Comparison of ENCODE assay signal across 31 cellular contexts in genomic region chr1:227245613-227246320, GRCh38.
DNase-seq lines count a peak whose midpoint lies in the region; ATAC-seq, FAIRE-seq and TF ChIP-seq lines count a peak whose summit lies in the region.
"Had no signal": no experiment of that assay in that cellular context is flagged by ENCODE, and none has a peak within 500 bp of the region (broad histone marks: within the 10 kb centered on the region; RNA-seq: fewer than 3 reads in every experiment).

No MANE protein-coding gene starts in this region.

- H3K27ac Mint-ChIP-seq in Caco-2 (ENCODE audit: unreplicated experiment), result peak overlapping the region; percentile 73
- H3K27ac Mint-ChIP-seq: activated CD4-positive, alpha-beta memory T cell treated with anti-CD3 and anti-CD28 coated beads, Interleukin-2, amount 10 ng/mL, durations not matched to agents 7 days and 5 days; activated naive CD4-positive, alpha-beta T cell treated with anti-CD3 and anti-CD28 coated beads, Interleukin-2, amount 10 ng/mL, durations not matched to agents 7 days and 5 days; activated T-helper 1 cell treated with anti-CD3 and anti-CD28 coated beads, Interleukin-12 subunit alpha, Interleukin-12 subunit beta, Interleukin-2, Interleukin-4 antibody, amounts not matched to agents 30 ng/mL and 10 ng/mL and 1 ng/mL, durations not matched to agents 14 hours and 24 hours and 36 hours; GM23338; HFFc6; natural killer cell; stimulated activated naive B cell treated with anti-CD40 and anti-IgM and Interleukin-4, amounts not matched to agents 10 μg/mL and 1 μg/mL and 100 μg/mL, for 72 hours had no signal

- peak overlapping the region; percentile 78 for H2BK12ac ChIP-seq in trophoblast cell (ENCODE audit: low read length)

- in situ Hi-C loops in mammary epithelial cell (cut with MboI; ENCODE audit: low sequenced_read_pairs in 2 of 2), result loop anchor here in 1 of 2 donors (25.0 kb wide), 1 partner anchor 192 kb away; no protein-coding TSS in a partner anchor

- POLR2A ChIA-PET in Caco-2 (lab: Charles Lee), result no interaction called here

- H3K9me3 ChIP-seq in Caco-2 (0 out of 2 replicates have a peak, but pooled peaks cover 4% of the 10 kb centered on the region), mammary epithelial cell (replicated peaks; ENCODE audit: insufficient read depth, low read length) (no peaks in the 10 kb centered on the region), trophoblast cell (ENCODE audit: insufficient read depth, low read depth, low read length) (no peaks in the 10 kb centered on the region), esophagus muscularis mucosa (no peaks in the 10 kb centered on the region)
- H3K9me3 ChIP-seq: adrenal gland, lower lobe of right lung, suprapubic skin had no signal

- H4K20me1 ChIP-seq in mammary epithelial cell (ENCODE audit: insufficient read depth, low read length), result no peaks in the 10 kb centered on the region

- no peak overlapping the region for H3K4me3 Mint-ChIP-seq in Caco-2 (ENCODE audit: unreplicated experiment)
- H3K4me3 Mint-ChIP-seq: activated CD4-positive, alpha-beta memory T cell treated with anti-CD3 and anti-CD28 coated beads, Interleukin-2, amount 10 ng/mL, durations not matched to agents 7 days and 5 days; activated naive CD4-positive, alpha-beta T cell treated with anti-CD3 and anti-CD28 coated beads, Interleukin-2, amount 10 ng/mL, durations not matched to agents 7 days and 5 days; activated T-helper 1 cell treated with anti-CD3 and anti-CD28 coated beads, Interleukin-12 subunit alpha, Interleukin-12 subunit beta, Interleukin-2, Interleukin-4 antibody, amounts not matched to agents 30 ng/mL and 10 ng/mL and 1 ng/mL, durations not matched to agents 14 hours and 24 hours and 36 hours; GM23338; HFFc6; natural killer cell; stimulated activated naive B cell treated with anti-CD40 and anti-IgM and Interleukin-4, amounts not matched to agents 10 μg/mL and 1 μg/mL and 100 μg/mL, for 72 hours had no signal

- TF ChIP-seq CTCF in Caco-2 (IDR thresholded peaks at IDR 0.05; ENCODE audit: insufficient read depth in 1 of 2, low read depth in 1 of 2, low read length in 1 of 2, severe bottlenecking in 1 of 2, unreplicated experiment in 1 of 2), result no peak
- TF ChIP-seq CTCF in mammary epithelial cell (conservative IDR thresholded peaks at IDR 0.05 in 1 of 2, IDR thresholded peaks at IDR 0.05 in 1 of 2; ENCODE audit: extremely low read depth in 1 of 2, insufficient read depth in 1 of 2, low read depth in 1 of 2, low read length in 2 of 2), result peak in 1 of 2 donors; percentile 20
- TF ChIP-seq CTCF in esophagus muscularis mucosa (IDR thresholded peaks at IDR 0.05), result no peak

- peak; percentile 73 to 93 for ATAC-seq in left cardiac atrium
- no peak for ATAC-seq in HG03097 (IDR thresholded peaks at IDR 0.05; ENCODE audit: low FRiP score, unreplicated experiment)
- no peak for ATAC-seq in HG02610 (IDR thresholded peaks at IDR 0.05; ENCODE audit: unreplicated experiment)
- ATAC-seq: lower lobe of right lung; natural killer cell; Panc1; stimulated activated naive B cell treated with anti-CD40 and anti-IgM and Interleukin-4, amounts not matched to agents 10 μg/mL and 1 μg/mL and 100 μg/mL, for 72 hours had no signal

- BruUV-seq in Caco-2 (replicated peaks; lab: Mats Ljungman, UMichigan), result no TSS peak
- no TSS peak for BruUV-seq in mammary epithelial cell (replicated peaks; lab: Mats Ljungman, UMichigan)

- H3K27me3 ChIP-seq in Caco-2 (replicated peaks; ENCODE audit: control insufficient read depth, insufficient read depth, low read length) (no peaks in the 10 kb centered on the region), mammary epithelial cell (ENCODE audit: insufficient read depth, low read length) (no peaks in the 10 kb centered on the region), trophoblast cell (ENCODE audit: insufficient read depth, low read length) (no peaks in the 10 kb centered on the region), esophagus muscularis mucosa (no peaks in the 10 kb centered on the region)
- H3K27me3 ChIP-seq: adrenal gland, suprapubic skin had no signal

- WGBS in mammary epithelial cell (ENCODE audit: low coverage, missing lambda C conversion rate), result 50% methylated on average over 2 of the region's 6 CpGs
- WGBS in trophoblast cell (ENCODE audit: extremely low coverage, insufficient coverage, insufficient read length), result no CpG with 5 or more reads among the region's 6 CpGs
- WGBS in esophagus muscularis mucosa, result 94% methylated on average over 6 of the region's 6 CpGs

- H3K18ac ChIP-seq in trophoblast cell (ENCODE audit: low read length), result peak overlapping the region; percentile 89

- H3K9ac ChIP-seq in mammary epithelial cell (ENCODE audit: insufficient read depth, low read length), result no peak overlapping the region
- no peak overlapping the region for H3K9ac ChIP-seq in trophoblast cell (ENCODE audit: low read length)
- H3K9ac ChIP-seq: KMS-11 had no signal

- peak overlapping the region; percentile 53 for H2AK5ac ChIP-seq in trophoblast cell (ENCODE audit: low read length)

- H4K12ac ChIP-seq in trophoblast cell (ENCODE audit: low read depth, low read length), result peak overlapping the region; percentile 50

- H3K4ac ChIP-seq in trophoblast cell (ENCODE audit: low read depth, low read length), result peak overlapping the region; percentile 59

- H3K4me1 Mint-ChIP-seq in Caco-2 (ENCODE audit: low read depth, unreplicated experiment), result peaks cover 43% of the 10 kb centered on the region
- H3K4me1 Mint-ChIP-seq: activated CD4-positive, alpha-beta memory T cell treated with anti-CD3 and anti-CD28 coated beads, Interleukin-2, amount 10 ng/mL, durations not matched to agents 7 days and 5 days; activated naive CD4-positive, alpha-beta T cell treated with anti-CD3 and anti-CD28 coated beads, Interleukin-2, amount 10 ng/mL, durations not matched to agents 7 days and 5 days; natural killer cell; stimulated activated naive B cell treated with anti-CD40 and anti-IgM and Interleukin-4, amounts not matched to agents 10 μg/mL and 1 μg/mL and 100 μg/mL, for 72 hours had no signal

- TF ChIP-seq EP300 in esophagus muscularis mucosa (IDR thresholded peaks at IDR 0.05), result no peak

- no peaks in the 10 kb centered on the region for H3K27me3 Mint-ChIP-seq in Caco-2 (ENCODE audit: insufficient read depth, unreplicated experiment)

- CTCF ChIA-PET in Caco-2 (lab: Charles Lee) (no interaction called here), mammary epithelial cell (lab: Charles Lee; ENCODE audit: low non-redundant PET) (no interaction called here)

- FAIRE-seq in GM12892 (lab: Jason Lieb, UNC), result no peak
- FAIRE-seq: A204.1, G401.6 had no signal

- H4K8ac ChIP-seq in trophoblast cell (ENCODE audit: low read depth, low read length), result no peak overlapping the region

- peak overlapping the region; percentile 82 for H4K91ac ChIP-seq in trophoblast cell (ENCODE audit: low read depth, low read length)

- H2BK120ac ChIP-seq in trophoblast cell (ENCODE audit: insufficient read depth, low read length, poor library complexity), result peak overlapping the region; percentile 77

- peaks cover 8% of the 10 kb centered on the region for H3K79me1 ChIP-seq in trophoblast cell (ENCODE audit: low read length)

- H3K36me3 ChIP-seq in Caco-2 (ENCODE audit: control insufficient read depth, insufficient read depth, low read length) (no peaks in the 10 kb centered on the region), mammary epithelial cell (ENCODE audit: insufficient read depth, low read length) (no peaks in the 10 kb centered on the region), trophoblast cell (ENCODE audit: control insufficient read depth in 1 of 2, insufficient read depth in 2 of 2, low read length in 2 of 2) (no peaks in the 10 kb centered on the region), esophagus muscularis mucosa (no peaks in the 10 kb centered on the region)
- H3K36me3 ChIP-seq: adrenal gland, lower lobe of right lung, suprapubic skin had no signal

- intact Hi-C loops in Caco-2 (cut with micrococcal nuclease; ENCODE audit: unreplicated experiment), result no loop called here
- intact Hi-C loops in mammary epithelial cell (cut with micrococcal nuclease), result no loop called here
- intact Hi-C loops in left cardiac atrium (cut with DNase I), result no loop called here
- intact Hi-C loops in esophagus muscularis mucosa (cut with DNase I), result loop anchor here (2.0 kb wide), 1 partner anchor 19 kb away; no protein-coding TSS in a partner anchor

- H3K27ac ChIP-seq in mammary epithelial cell (ENCODE audit: insufficient read depth, low read depth, low read length) (peak overlapping the region; percentile 13), trophoblast cell (ENCODE audit: low read depth, low read length) (peak overlapping the region; percentile 39), esophagus muscularis mucosa (replicated peaks in 1 of 4) (no peak overlapping the region)
- H3K27ac ChIP-seq: adrenal gland, HL-60, KMS-11, lower lobe of right lung, suprapubic skin had no signal

- dilution Hi-C loops in mammary epithelial cell (cut with HindIII; ENCODE audit: low sequenced_read_pairs), result no loop called here

- peak overlapping the region; percentile 59 for H2BK5ac ChIP-seq in trophoblast cell (ENCODE audit: low read depth, low read length, poor library complexity)

- H2AFZ ChIP-seq in mammary epithelial cell (ENCODE audit: low read depth, low read length) (peak overlapping the region; percentile 55), trophoblast cell (ENCODE audit: insufficient read depth, low read length, poor library complexity) (no peak overlapping the region)
- H2AFZ ChIP-seq: GM23338 had no signal

- no peak for TF ChIP-seq POLR2A in GM12892 (IDR thresholded peaks at IDR 0.05; ENCODE audit: low read depth, low read length)
- no peak for TF ChIP-seq POLR2A in esophagus muscularis mucosa (IDR thresholded peaks at IDR 0.05; ENCODE audit: low read depth)

- H3K79me2 ChIP-seq in mammary epithelial cell (ENCODE audit: insufficient read depth, low read length) (peaks cover 81% of the 10 kb centered on the region), trophoblast cell (ENCODE audit: control insufficient read depth, insufficient read depth, low read length, poor library complexity) (peaks cover 2% of the 10 kb centered on the region)

- no peaks in the 10 kb centered on the region for H3K9me3 Mint-ChIP-seq in Caco-2 (ENCODE audit: unreplicated experiment)
- H3K9me3 Mint-ChIP-seq: activated CD4-positive, alpha-beta memory T cell treated with anti-CD3 and anti-CD28 coated beads, Interleukin-2, amount 10 ng/mL, durations not matched to agents 7 days and 5 days; activated T-helper 1 cell treated with anti-CD3 and anti-CD28 coated beads, Interleukin-12 subunit alpha, Interleukin-12 subunit beta, Interleukin-2, Interleukin-4 antibody, amounts not matched to agents 30 ng/mL and 10 ng/mL and 1 ng/mL, durations not matched to agents 14 hours and 24 hours and 36 hours; GM23338; HFFc6; natural killer cell had no signal

- H3K23ac ChIP-seq in trophoblast cell (ENCODE audit: low read length), result no peak overlapping the region

- H3K4me1 ChIP-seq in Caco-2 (peaks cover 48% of the 10 kb centered on the region), mammary epithelial cell (ENCODE audit: insufficient read depth, low read length) (peaks cover 22% of the 10 kb centered on the region), trophoblast cell (ENCODE audit: control insufficient read depth in 1 of 2, insufficient read depth in 2 of 2, low read length in 2 of 2) (peaks cover 5% of the 10 kb centered on the region in 2 experiments), esophagus muscularis mucosa (peaks cover 17 to 24% (median 21%) of the 10 kb centered on the region in 4 donors)
- H3K4me1 ChIP-seq: suprapubic skin had no signal

- H3K4me2 ChIP-seq in mammary epithelial cell (ENCODE audit: insufficient read depth, low read depth, low read length) (peak overlapping the region; percentile 0), trophoblast cell (ENCODE audit: low read length) (no peak overlapping the region)
- H3K4me2 ChIP-seq: GM23338, KMS-11 had no signal

- peak overlapping the region; percentile 25 for H3K14ac ChIP-seq in trophoblast cell (ENCODE audit: low read length)

- DNase-seq in Caco-2 (no peak), mammary epithelial cell (peak; percentile 50), left cardiac atrium (peak; percentile 57), trophoblast cell (no peak), GM12892 (ENCODE audit: insufficient read length) (no peak), esophagus muscularis mucosa (ENCODE audit: extremely low spot score) (no peak)
- DNase-seq: activated CD4-positive, alpha-beta memory T cell treated with anti-CD3 and anti-CD28 coated beads, Interleukin-2, amount 10 ng/mL, durations not matched to agents 7 days and 5 days; activated CD8-positive, alpha-beta memory T cell treated with anti-CD3 and anti-CD28 coated beads, Interleukin-2, amount 50 U/mL, for 4 hours; activated naive CD4-positive, alpha-beta T cell treated with anti-CD3 and anti-CD28 coated beads, Interleukin-2, amount 10 ng/mL, durations not matched to agents 7 days and 5 days; adrenal gland; Calu3; DMS79; HFFc6; lower lobe of right lung; natural killer cell; NCI-H1436 treated with DMSO at 0.1 percent for 48 hours; NCI-H226; NCI-H69; occipital lobe; SIG-M5; stimulated activated naive B cell treated with anti-CD40 and anti-IgM and Interleukin-4, amounts not matched to agents 10 μg/mL and 1 μg/mL and 100 μg/mL, for 72 hours had no signal

- peaks cover 18% of the 10 kb centered on the region for H3K36me3 Mint-ChIP-seq in Caco-2 (ENCODE audit: insufficient read depth, unreplicated experiment)
- H3K36me3 Mint-ChIP-seq: natural killer cell; stimulated activated naive B cell treated with anti-CD40 and anti-IgM and Interleukin-4, amounts not matched to agents 10 μg/mL and 1 μg/mL and 100 μg/mL, for 72 hours had no signal

- H3K4me3 ChIP-seq in Caco-2 (ENCODE audit: low read depth, low read length) (no peak overlapping the region), mammary epithelial cell (replicated peaks in 1 of 3; ENCODE audit: insufficient read depth in 1 of 3, low read depth in 2 of 3, low read length in 3 of 3) (no peak overlapping the region), trophoblast cell (ENCODE audit: low read depth, low read length) (no peak overlapping the region), esophagus muscularis mucosa (no peak overlapping the region)
- H3K4me3 ChIP-seq: adrenal gland, GM23338, lower lobe of right lung, suprapubic skin had no signal

Comparison
In these comparisons a context has a peak if more than half of its experiments do, and no peak if none do; other contexts are left out.
1. DNase-seq: peak in mammary epithelial cell (single experiment) and left cardiac atrium (single experiment); none in Caco-2 (0 of 2), trophoblast cell (0 of 2), GM12892 (single experiment) and esophagus muscularis mucosa (single experiment).
2. H3K27ac ChIP-seq: peak in mammary epithelial cell (single experiment) and trophoblast cell (single experiment); none in esophagus muscularis mucosa (0 of 4).
3. ATAC-seq: peak in left cardiac atrium (2 of 2); none in HG03097 (single experiment) and HG02610 (single experiment).